8 cellular contexts compared by ENCODE assay signal in the genomic region with DNA sequence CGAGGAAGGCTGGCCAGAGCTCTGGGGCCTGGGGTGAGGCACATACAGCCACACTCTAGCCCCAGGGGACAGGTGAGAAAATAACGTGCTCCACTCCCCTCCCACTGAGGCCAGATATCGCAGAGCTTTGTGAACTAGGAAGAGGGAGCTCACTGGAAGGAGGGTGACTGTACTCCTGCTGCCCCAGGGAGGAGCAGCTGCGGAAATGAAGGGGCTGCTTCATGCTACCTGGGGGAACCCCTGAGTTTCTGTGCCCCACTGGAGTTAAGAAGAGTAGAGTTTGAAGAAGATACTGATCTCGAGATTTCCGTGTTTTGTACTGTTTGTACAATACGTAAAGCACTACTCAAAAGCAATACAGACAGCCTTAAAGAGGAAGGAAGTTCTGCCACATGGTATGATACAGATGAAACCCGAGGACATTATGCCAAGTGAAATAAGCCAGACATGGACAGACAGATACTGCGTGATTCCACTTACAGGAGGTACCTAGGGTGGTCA. TPM values are rescaled to one million over a fixed set of nuclear protein-coding genes. Genes with fewer than 3 reads are reported as not detected.
A peak's percentile ranks its signal among the peaks of the same experiment; 100 is the strongest.
DNase-seq lines count a peak whose midpoint lies in the region; ATAC-seq and TF ChIP-seq lines count a peak whose summit lies in the region.

No MANE protein-coding gene starts in this region.

- CTCF ChIA-PET in CD4-positive, alpha-beta memory T cell (lab: Charles Lee; ENCODE audit: partially characterized antibody) = interaction anchor here (0.6 to 7.5 kb wide), 11 partner anchors 11 to 87 kb away, joined by 3 to 80 read pairs (median 6); no protein-coding TSS in a partner anchor

- H3K4me3 Mint-ChIP-seq in CD4-positive, alpha-beta memory T cell = peak overlapping the region; percentile 74 to 89 (median 80)
- H3K4me3 Mint-ChIP-seq in IgD-negative memory B cell = peak overlapping the region; percentile 64 to 84 (median 77)
- H3K4me3 Mint-ChIP-seq in nephron progenitor cell = no peak overlapping the region

- peaks cover 5% of the 10 kb centered on the region for H3K36me3 ChIP-seq in CD4-positive, alpha-beta memory T cell (ENCODE audit: insufficient read depth, low read length)

- peak overlapping the region; percentile 88 for H3K27ac ChIP-seq in CD4-positive, alpha-beta memory T cell (ENCODE audit: low read depth, low read length)

- peak overlapping the region in 3 of 7 donors; percentile 90 to 100 (median 99) for H3K27ac Mint-ChIP-seq in CD4-positive, alpha-beta memory T cell
- H3K27ac Mint-ChIP-seq in IgD-negative memory B cell = peak overlapping the region; percentile 86 to 97 (median 89)
- no peak overlapping the region for H3K27ac Mint-ChIP-seq in nephron progenitor cell

- DNase-seq in CD4-positive, alpha-beta memory T cell = peak; percentile 84 to 92 (median 86)
- DNase-seq in activated CD8-positive, alpha-beta memory T cell treated with anti-CD3 and anti-CD28 coated beads, Interleukin-2, amount 50 U/mL, for 1 hour (ENCODE audit: extremely low read depth) = peak; percentile 63
- peak; percentile 41 for DNase-seq in left lobe of liver (ENCODE audit: low spot score)
- no peak for DNase-seq in nephron progenitor cell
- no peak for DNase-seq in mesenteric fat pad (ENCODE audit: low spot score)
- no peak for DNase-seq in NCI-H526 (lab: John Stamatoyannopoulos, UW)
- DNase-seq in ureter (ENCODE audit: low spot score) = no peak

- H3K36me3 Mint-ChIP-seq in CD4-positive, alpha-beta memory T cell = peaks cover 24 to 27% of the 10 kb centered on the region in 2 donors
- H3K36me3 Mint-ChIP-seq in IgD-negative memory B cell (peaks cover 4% of the 10 kb centered on the region), nephron progenitor cell (ENCODE audit: low read depth) (peaks cover 30% of the 10 kb centered on the region)

- H3K4me1 Mint-ChIP-seq in CD4-positive, alpha-beta memory T cell = peaks cover 42 to 51% (median 47%) of the 10 kb centered on the region in 4 donors
- H3K4me1 Mint-ChIP-seq in IgD-negative memory B cell (peaks cover 39 to 50% (median 40%) of the 10 kb centered on the region in 3 donors), nephron progenitor cell (peaks cover 32% of the 10 kb centered on the region)

- ATAC-seq in left lobe of liver = no peak

- POLR2A ChIA-PET in CD4-positive, alpha-beta memory T cell (lab: Charles Lee; ENCODE audit: partially characterized antibody) = interaction anchor here (0.9 to 18.1 kb wide), 15 partner anchors 9 to 155 kb away, joined by 3 to 415 read pairs (median 6); a partner anchor contains a TSS

- H3K27me3 Mint-ChIP-seq in CD4-positive, alpha-beta memory T cell = no peaks in the 10 kb centered on the region
- no peaks in the 10 kb centered on the region for H3K27me3 Mint-ChIP-seq in IgD-negative memory B cell
- H3K27me3 Mint-ChIP-seq in nephron progenitor cell (ENCODE audit: low read depth, poor library complexity) = peaks cover 9% of the 10 kb centered on the region

- H3K9me3 Mint-ChIP-seq in CD4-positive, alpha-beta memory T cell = peaks cover 0 to 3% (median 0%) of the 10 kb centered on the region in 8 donors
- peaks cover 0 to 2% (median 0%) of the 10 kb centered on the region in 3 donors for H3K9me3 Mint-ChIP-seq in IgD-negative memory B cell
- no peaks in the 10 kb centered on the region for H3K9me3 Mint-ChIP-seq in nephron progenitor cell

- H3K4me1 ChIP-seq in CD4-positive, alpha-beta memory T cell (ENCODE audit: insufficient read depth, low read length) = peaks cover 91% of the 10 kb centered on the region

- H3K9me3 ChIP-seq in CD4-positive, alpha-beta memory T cell (ENCODE audit: control insufficient read depth in 1 of 2, low read length in 2 of 2) = no peaks in the 10 kb centered on the region

- no peaks in the 10 kb centered on the region for H3K27me3 ChIP-seq in CD4-positive, alpha-beta memory T cell (ENCODE audit: insufficient read depth, low read length)

- intact Hi-C loops in CD4-positive, alpha-beta memory T cell (cut with micrococcal nuclease) = loop anchor here (1.0 kb wide), 2 partner anchors 15 to 25 kb away; no protein-coding TSS in a partner anchor

- H3K4me3 ChIP-seq in CD4-positive, alpha-beta memory T cell (ENCODE audit: low read length in 2 of 2) = peak overlapping the region in 1 of 2 donors; percentile 34

- no peak for TF ChIP-seq CTCF in nephron progenitor cell (IDR thresholded peaks at IDR 0.05)

RNA-seq across cellular contexts. Expression of a gene that starts 44.6 kb away (rescaled TPM):
- total RNA-seq in CD4-positive, alpha-beta memory T cell = 10 to 100 TPM; 30.3 to 34.8 TPM
- polyA plus RNA-seq in CD4-positive, alpha-beta memory T cell = 100 to 1,000 TPM in 1 of 2 donors, 10 to 100 TPM in 1; 89.7 to 230 TPM
- polyA plus RNA-seq in IgD-negative memory B cell = 125 TPM
- 46.5 TPM for total RNA-seq in left lobe of liver
- 52.4 TPM for total RNA-seq in mesenteric fat pad
- 72.5 TPM for total RNA-seq in ureter

Comparison
In these comparisons a context has a peak if more than half of its experiments do, and no peak if none do; other contexts are left out.
1. DNase-seq: peak in CD4-positive, alpha-beta memory T cell (5 of 5), activated CD8-positive, alpha-beta memory T cell treated with anti-CD3 and anti-CD28 coated beads, Interleukin-2, amount 50 U/mL, for 1 hour (single experiment) and left lobe of liver (single experiment); none in nephron progenitor cell (single experiment), mesenteric fat pad (single experiment), NCI-H526 (0 of 2) and ureter (single experiment).